31 cellular contexts compared by ENCODE assay signal in the genomic region with DNA sequence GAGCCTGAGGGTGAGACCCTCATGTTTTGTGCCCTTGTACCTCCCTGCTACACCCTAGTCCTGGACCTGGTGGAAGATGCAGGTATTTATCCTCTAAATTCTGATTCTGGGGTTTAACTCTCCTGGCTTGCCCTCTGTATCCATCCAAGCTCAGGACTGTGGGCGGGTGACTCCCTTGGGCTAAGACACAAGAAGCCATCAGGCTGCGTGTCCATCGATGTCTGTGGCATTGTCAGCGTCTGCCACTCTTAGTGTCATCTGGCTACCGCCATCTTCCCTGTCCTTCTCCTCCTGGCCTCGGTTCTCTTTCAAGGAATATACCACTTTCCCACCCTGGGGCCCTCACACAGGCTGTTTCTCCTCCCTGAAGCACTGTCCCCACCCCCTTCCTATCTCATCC. TPM values are rescaled to one million over a fixed set of nuclear protein-coding genes. Genes with fewer than 3 reads are reported as not detected.
"Had no signal": no experiment of that assay in that cellular context is flagged by ENCODE, and none has a peak within 500 bp of the region (broad histone marks: within the 10 kb centered on the region; RNA-seq: fewer than 3 reads in every experiment).

No MANE protein-coding gene starts in this region.

- DNase-seq: activated CD4-positive, alpha-beta T cell treated with anti-CD3 and anti-CD28 coated beads, Interleukin-2, amount 10 ng/mL, durations not matched to agents 24 days and 14 days; activated CD4-positive, alpha-beta T cell treated with anti-CD3 and anti-CD28 coated beads, Interleukin-2, amount 50 U/mL, for 4 hours; activated CD8-positive, alpha-beta T cell treated with anti-CD3 and anti-CD28 coated beads for 36 hours; activated naive CD4-positive, alpha-beta T cell; activated T-cell treated with anti-CD3 and anti-CD28 coated beads for 4 hours; activated T-cell treated with anti-CD3 and anti-CD28 coated beads, Interleukin-2, amount 50 U/mL, for 4 hours; body of pancreas; cerebellar nuclear complex; MM.1S; NCI-H1092 treated with DMSO at 0.1 percent for 48 hours; NCI-H1417; NCI-H146; NCI-H187; NCI-H2029 treated with DMSO at 0.1 percent for 48 hours; NCI-H2107; NCI-H2171; NCI-H2227 treated with DMSO at 0.1 percent for 48 hours; NCI-H446; NCI-H510A treated with DMSO at 0.1 percent for 48 hours; NCI-H69; SHP77 treated with DMSO at 0.1 percent for 48 hours; SK-N-SH had no signal

- H3K4me3 ChIP-seq: adrenal gland, body of pancreas, breast epithelium, SJSA1 had no signal

- H3K36me3 ChIP-seq: adrenal gland, breast epithelium, SJSA1 had no signal

- H3K9me3 ChIP-seq: adrenal gland, body of pancreas, breast epithelium, SJSA1, SK-N-SH had no signal

- ATAC-seq: activated CD8-positive, alpha-beta T cell treated with anti-CD3 and anti-CD28 coated beads for 36 hours; activated naive CD4-positive, alpha-beta T cell treated with anti-CD3 and anti-CD28 coated beads, Interleukin-2, amount 50 U/mL, for 72 hours; activated T-cell treated with anti-CD3 and anti-CD28 coated beads, Interleukin-2, amount 50 U/mL, for 4 hours; body of pancreas; Panc1 had no signal

- H3K27me3 ChIP-seq: adrenal gland, body of pancreas, breast epithelium had no signal

- H3K4me1 ChIP-seq: adrenal gland, body of pancreas, breast epithelium, SJSA1 had no signal

- H3K27ac ChIP-seq: adrenal gland, body of pancreas, breast epithelium, KMS-11, SJSA1 had no signal

RNA-seq across cellular contexts. Expression of gene NNAT, which starts 35.5 kb away (rescaled TPM):
- total RNA-seq: cardiac septum, LHCN-M2, RPMI7951, SJSA1 had no signal
